11 cellular contexts compared by ENCODE assay signal in genomic region chr6:83962592-83962991, GRCh38.
DNase-seq lines count a peak whose midpoint lies in the region; ATAC-seq and TF ChIP-seq lines count a peak whose summit lies in the region.
"Had no signal": no experiment of that assay in that cellular context is flagged by ENCODE, and none has a peak within 500 bp of the region (broad histone marks: within the 10 kb centered on the region; RNA-seq: fewer than 3 reads in every experiment).

No MANE protein-coding gene starts in this region.

- H3K4me3 ChIP-seq in GM12865 (ENCODE audit: low read depth, low read length) = no peak overlapping the region
- H3K4me3 ChIP-seq: SK-N-MC had no signal

- CTCF ChIA-PET in activated CD8-positive, alpha-beta memory T cell treated with anti-CD3 and anti-CD28 coated beads, Interleukin-2, amount 10 ng/mL, durations not matched to agents 7 days and 5 days (lab: Charles Lee) = no interaction called here

- peak; percentile 57 for DNase-seq in GM12865 (ENCODE audit: low read depth)
- peak; percentile 52 to 58 for DNase-seq in Kasumi-1 (lab: John Stamatoyannopoulos, UW)
- no peak for DNase-seq in DMS153 treated with DMSO at 0.1 percent for 48 hours (lab: John Stamatoyannopoulos, UW; ENCODE audit: unreplicated experiment)
- DNase-seq in activated CD8-positive, alpha-beta memory T cell treated with anti-CD3 and anti-CD28 coated beads, Interleukin-2, amount 10 ng/mL, durations not matched to agents 7 days and 5 days = no peak
- no peak for DNase-seq in UCSD-AML1 (lab: John Stamatoyannopoulos, UW; ENCODE audit: unreplicated experiment)
- no peak for DNase-seq in naive thymus-derived CD8-positive, alpha-beta T cell
- DNase-seq: NCI-H2171 treated with DMSO at 0.1 percent for 48 hours, occipital lobe had no signal

- peaks cover 55% of the 10 kb centered on the region for H3K36me3 Mint-ChIP-seq in activated CD8-positive, alpha-beta memory T cell treated with anti-CD3 and anti-CD28 coated beads, Interleukin-2, amount 10 ng/mL, durations not matched to agents 7 days and 5 days
- H3K36me3 Mint-ChIP-seq in naive thymus-derived CD8-positive, alpha-beta T cell = peaks cover 64 to 74% (median 69%) of the 10 kb centered on the region in 3 donors

- no peak for TF ChIP-seq CTCF in GM12865 (IDR thresholded peaks at IDR 0.05; ENCODE audit: insufficient read depth, low read depth, low read length, missing control alignments)

- no peak overlapping the region for H3K4me3 Mint-ChIP-seq in activated CD8-positive, alpha-beta memory T cell treated with anti-CD3 and anti-CD28 coated beads, Interleukin-2, amount 10 ng/mL, durations not matched to agents 7 days and 5 days
- no peak overlapping the region for H3K4me3 Mint-ChIP-seq in naive thymus-derived CD8-positive, alpha-beta T cell

- peaks cover 18% of the 10 kb centered on the region for H3K4me1 Mint-ChIP-seq in activated CD8-positive, alpha-beta memory T cell treated with anti-CD3 and anti-CD28 coated beads, Interleukin-2, amount 10 ng/mL, durations not matched to agents 7 days and 5 days
- H3K4me1 Mint-ChIP-seq in naive thymus-derived CD8-positive, alpha-beta T cell = no peaks in the 10 kb centered on the region

- POLR2A ChIA-PET in naive thymus-derived CD8-positive, alpha-beta T cell (lab: Charles Lee) = no interaction called here

- no peak overlapping the region for H3K27ac Mint-ChIP-seq in activated CD8-positive, alpha-beta memory T cell treated with anti-CD3 and anti-CD28 coated beads, Interleukin-2, amount 10 ng/mL, durations not matched to agents 7 days and 5 days
- H3K27ac Mint-ChIP-seq in naive thymus-derived CD8-positive, alpha-beta T cell = no peak overlapping the region

- peaks cover 2% of the 10 kb centered on the region for H3K9me3 Mint-ChIP-seq in activated CD8-positive, alpha-beta memory T cell treated with anti-CD3 and anti-CD28 coated beads, Interleukin-2, amount 10 ng/mL, durations not matched to agents 7 days and 5 days (ENCODE audit: low read depth)
- H3K9me3 Mint-ChIP-seq in naive thymus-derived CD8-positive, alpha-beta T cell = peaks cover 13 to 58% (median 26%) of the 10 kb centered on the region in 9 donors

- ATAC-seq in GM19452 (IDR thresholded peaks at IDR 0.05; ENCODE audit: unreplicated experiment) (peak; percentile 77), HG02938 (IDR thresholded peaks at IDR 0.05; ENCODE audit: unreplicated experiment) (peak; percentile 75)
- no peak for ATAC-seq in activated CD8-positive, alpha-beta memory T cell treated with anti-CD3 and anti-CD28 coated beads, Interleukin-2, amount 10 ng/mL, durations not matched to agents 7 days and 5 days
- no peak for ATAC-seq in naive thymus-derived CD8-positive, alpha-beta T cell

- H3K27me3 Mint-ChIP-seq in activated CD8-positive, alpha-beta memory T cell treated with anti-CD3 and anti-CD28 coated beads, Interleukin-2, amount 10 ng/mL, durations not matched to agents 7 days and 5 days = no peaks in the 10 kb centered on the region
- H3K27me3 Mint-ChIP-seq in naive thymus-derived CD8-positive, alpha-beta T cell = no peaks in the 10 kb centered on the region

Comparison
In these comparisons a context has a peak if more than half of its experiments do, and no peak if none do; other contexts are left out.
1. DNase-seq: peak in GM12865 (single experiment) and Kasumi-1 (2 of 2); none in DMS153 treated with DMSO at 0.1 percent for 48 hours (single experiment), activated CD8-positive, alpha-beta memory T cell treated with anti-CD3 and anti-CD28 coated beads, Interleukin-2, amount 10 ng/mL, durations not matched to agents 7 days and 5 days (single experiment), UCSD-AML1 (single experiment) and naive thymus-derived CD8-positive, alpha-beta T cell (0 of 10).
2. ATAC-seq: peak in GM19452 (single experiment) and HG02938 (single experiment); none in activated CD8-positive, alpha-beta memory T cell treated with anti-CD3 and anti-CD28 coated beads, Interleukin-2, amount 10 ng/mL, durations not matched to agents 7 days and 5 days (single experiment) and naive thymus-derived CD8-positive, alpha-beta T cell (0 of 2).